In genomic region chr18:5315838-5316237, GRCh38 we compare ENCODE assay signal across 7 cellular contexts.
"Had no signal": no experiment of that assay in that cellular context is flagged by ENCODE, and none has a peak within 500 bp of the region (broad histone marks: within the 10 kb centered on the region; RNA-seq: fewer than 3 reads in every experiment).

No MANE protein-coding gene starts in this region.

- H3K27ac ChIP-seq: GM23248 had no signal

- ATAC-seq: K562 had no signal

- DNase-seq: GM23248, GOT3, H9, HCEC 1CT, IMR-90, KG1 had no signal

- H3K4me3 ChIP-seq: GM23248, K562 had no signal

- H3K9ac ChIP-seq: GM23248 had no signal

- H2AFZ ChIP-seq: GM23248 had no signal
